Comparison of ENCODE assay signal across 18 cellular contexts in genomic region chr2:22579341-22579740, GRCh38.
DNase-seq lines count a peak whose midpoint lies in the region; FAIRE-seq and TF ChIP-seq lines count a peak whose summit lies in the region.
"Had no signal": no experiment of that assay in that cellular context is flagged by ENCODE, and none has a peak within 500 bp of the region (broad histone marks: within the 10 kb centered on the region; RNA-seq: fewer than 3 reads in every experiment).

No MANE protein-coding gene starts in this region.

- no TSS peak for BruUV-seq in MCF 10A (replicated peaks; lab: Mats Ljungman, UMichigan)

- intact Hi-C loops in MCF 10A (cut with micrococcal nuclease), result no loop called here

- H3K27ac Mint-ChIP-seq in neural crest cell (ENCODE audit: unreplicated experiment) (peak overlapping the region; percentile 30), mesothelial cell of epicardium (no peak overlapping the region), MCF 10A (ENCODE audit: low read depth, unreplicated experiment) (no peak overlapping the region)
- H3K27ac Mint-ChIP-seq: CD14-positive monocyte; CD4-positive, alpha-beta memory T cell; H9 had no signal

- H3K36me3 Mint-ChIP-seq in neural crest cell (ENCODE audit: low read depth) (peaks cover 16% of the 10 kb centered on the region), mesothelial cell of epicardium (peaks cover 5% of the 10 kb centered on the region), MCF 10A (ENCODE audit: insufficient read depth, unreplicated experiment) (no peaks in the 10 kb centered on the region)
- H3K36me3 Mint-ChIP-seq: CD14-positive monocyte had no signal

- POLR2A ChIA-PET in MCF 10A (lab: Yijun Ruan, JAX), result no interaction called here

- TF ChIP-seq CTCF in neural crest cell (conservative IDR thresholded peaks at IDR 0.05), result no peak
- no peak for TF ChIP-seq CTCF in mesothelial cell of epicardium (IDR thresholded peaks at IDR 0.05; ENCODE audit: unreplicated experiment)
- no peak for TF ChIP-seq CTCF in MCF 10A (IDR thresholded peaks at IDR 0.05; ENCODE audit: unreplicated experiment)

- H3K4me1 Mint-ChIP-seq in neural crest cell, result peaks cover 11% of the 10 kb centered on the region
- no peaks in the 10 kb centered on the region for H3K4me1 Mint-ChIP-seq in mesothelial cell of epicardium
- no peaks in the 10 kb centered on the region for H3K4me1 Mint-ChIP-seq in MCF 10A (ENCODE audit: insufficient read depth, unreplicated experiment)
- H3K4me1 Mint-ChIP-seq: CD14-positive monocyte; CD4-positive, alpha-beta memory T cell had no signal

- FAIRE-seq in urothelium cell line (lab: Jason Lieb, UNC), result peak; percentile 13
- FAIRE-seq: A549, H1, HepG2 had no signal

- H3K9me3 Mint-ChIP-seq in neural crest cell, result peaks cover 15% of the 10 kb centered on the region
- peaks cover 32% of the 10 kb centered on the region for H3K9me3 Mint-ChIP-seq in mesothelial cell of epicardium
- peaks cover 14% of the 10 kb centered on the region for H3K9me3 Mint-ChIP-seq in MCF 10A (ENCODE audit: unreplicated experiment)

- H3K27me3 Mint-ChIP-seq in neural crest cell (ENCODE audit: low read depth), result no peaks in the 10 kb centered on the region
- H3K27me3 Mint-ChIP-seq in mesothelial cell of epicardium (ENCODE audit: low read depth), result no peaks in the 10 kb centered on the region
- H3K27me3 Mint-ChIP-seq in MCF 10A (ENCODE audit: insufficient read depth, unreplicated experiment), result no peaks in the 10 kb centered on the region
- H3K27me3 Mint-ChIP-seq: CD4-positive, alpha-beta memory T cell had no signal

- CTCF ChIA-PET in MCF 10A (lab: Yijun Ruan, JAX), result no interaction called here

- H3K4me3 Mint-ChIP-seq in neural crest cell (no peak overlapping the region), mesothelial cell of epicardium (no peak overlapping the region), MCF 10A (ENCODE audit: unreplicated experiment) (no peak overlapping the region)
- H3K4me3 Mint-ChIP-seq: CD14-positive monocyte, H9 had no signal

- peak; percentile 5 for DNase-seq in NCI-H82 (lab: John Stamatoyannopoulos, UW)
- DNase-seq in NCI-H82 treated with DMSO at 0.1 percent for 48 hours (lab: John Stamatoyannopoulos, UW; ENCODE audit: unreplicated experiment), result no peak
- DNase-seq in globus pallidus (ENCODE audit: low spot score), result peak; percentile 57
- no peak for DNase-seq in neural crest cell (ENCODE audit: low read depth, low spot score)
- DNase-seq in urothelium cell line (ENCODE audit: low spot score), result no peak
- no peak for DNase-seq in mesothelial cell of epicardium (ENCODE audit: low spot score in 2 of 2, unreplicated experiment in 2 of 2)
- DNase-seq in MCF 10A (ENCODE audit: unreplicated experiment), result no peak
- no peak for DNase-seq in ecto neural progenitor cell (ENCODE audit: low spot score)
- DNase-seq: AML-193; Calu3; CD4-positive, alpha-beta memory T cell; DMS79 treated with DMSO at 0.1 percent for 48 hours; GF-D8; H9 had no signal

Comparison
In these comparisons a context has a peak if more than half of its experiments do, and no peak if none do; other contexts are left out.
1. DNase-seq: peak in NCI-H82 (single experiment) and globus pallidus (single experiment); none in NCI-H82 treated with DMSO at 0.1 percent for 48 hours (single experiment), neural crest cell (single experiment), urothelium cell line (single experiment), mesothelial cell of epicardium (0 of 2), MCF 10A (single experiment) and ecto neural progenitor cell (single experiment).